Comparison of ENCODE assay signal across 8 cellular contexts in the genomic region with DNA sequence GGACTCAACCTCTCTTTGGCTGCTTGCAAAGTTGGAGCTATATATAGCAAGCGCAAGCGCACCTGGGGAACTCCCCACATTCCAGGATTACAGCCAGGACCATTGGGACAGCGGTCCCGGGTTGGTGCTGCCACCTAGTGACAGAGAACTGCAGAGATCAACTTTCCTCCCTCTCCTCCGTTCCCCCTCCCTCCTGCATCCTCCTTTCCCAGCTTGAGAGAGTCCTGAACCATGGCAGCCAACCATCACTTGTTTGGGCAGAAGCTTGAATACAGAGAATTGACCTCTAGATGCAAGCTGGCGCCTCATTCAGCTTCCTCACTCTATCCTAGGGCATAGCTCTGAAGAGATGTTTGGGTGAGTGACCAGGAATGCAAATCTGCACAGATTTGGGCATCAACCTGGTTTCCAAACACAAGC. TPM values are rescaled to one million over a fixed set of nuclear protein-coding genes. Genes with fewer than 3 reads are reported as not detected.
A peak's percentile ranks its signal among the peaks of the same experiment; 100 is the strongest.
DNase-seq lines count a peak whose midpoint lies in the region; ATAC-seq and TF ChIP-seq lines count a peak whose summit lies in the region.

No MANE protein-coding gene starts in this region.

- H3K4me1 Mint-ChIP-seq in activated naive CD8-positive, alpha-beta T cell treated with anti-CD3 and anti-CD28 coated beads, Interleukin-2, amount 10 ng/mL, durations not matched to agents 7 days and 5 days: peaks cover 35% of the 10 kb centered on the region

- H4K91ac ChIP-seq in trophoblast cell (ENCODE audit: low read depth, low read length): no peak overlapping the region

- no peak overlapping the region for H3K4me3 ChIP-seq in Panc1 (ENCODE audit: low read depth in 2 of 2, low read length in 2 of 2)
- no peak overlapping the region for H3K4me3 ChIP-seq in trophoblast cell (ENCODE audit: low read depth, low read length)

- TF ChIP-seq CTCF in Panc1 (IDR thresholded peaks at IDR 0.05): peak; percentile 86

- H2AFZ ChIP-seq in trophoblast cell (ENCODE audit: insufficient read depth, low read length, poor library complexity): no peak overlapping the region

- no peak overlapping the region for H2BK120ac ChIP-seq in trophoblast cell (ENCODE audit: insufficient read depth, low read length, poor library complexity)

- H3K27ac Mint-ChIP-seq in activated naive CD8-positive, alpha-beta T cell treated with anti-CD3 and anti-CD28 coated beads, Interleukin-2, amount 10 ng/mL, durations not matched to agents 7 days and 5 days: peak overlapping the region; percentile 17

- H3K9me3 Mint-ChIP-seq in activated naive CD8-positive, alpha-beta T cell treated with anti-CD3 and anti-CD28 coated beads, Interleukin-2, amount 10 ng/mL, durations not matched to agents 7 days and 5 days: peaks cover 2% of the 10 kb centered on the region

- H3K79me2 ChIP-seq in trophoblast cell (ENCODE audit: control insufficient read depth, insufficient read depth, low read length, poor library complexity): no peaks in the 10 kb centered on the region

- no peak overlapping the region for H3K23ac ChIP-seq in trophoblast cell (ENCODE audit: low read length)

- H2BK5ac ChIP-seq in trophoblast cell (ENCODE audit: low read depth, low read length, poor library complexity): no peak overlapping the region

- H4K8ac ChIP-seq in trophoblast cell (ENCODE audit: low read depth, low read length): no peak overlapping the region

- H3K27me3 Mint-ChIP-seq in activated naive CD8-positive, alpha-beta T cell treated with anti-CD3 and anti-CD28 coated beads, Interleukin-2, amount 10 ng/mL, durations not matched to agents 7 days and 5 days: no peaks in the 10 kb centered on the region

- no peak overlapping the region for H3K4ac ChIP-seq in trophoblast cell (ENCODE audit: low read depth, low read length)

- no TSS peak for BruUV-seq in Panc1 (replicated peaks; lab: Mats Ljungman, UMichigan)

- POLR2A ChIA-PET in Panc1 (lab: Charles Lee): no interaction called here
- POLR2A ChIA-PET in activated naive CD8-positive, alpha-beta T cell treated with anti-CD3 and anti-CD28 coated beads, Interleukin-2, amount 10 ng/mL, durations not matched to agents 7 days and 5 days (lab: Charles Lee): interaction anchor here (1.2 to 3.2 kb wide), 2 partner anchors 39 to 72 kb away, joined by 3 to 10 read pairs; a partner anchor contains a TSS

- H2BK12ac ChIP-seq in trophoblast cell (ENCODE audit: low read length): no peak overlapping the region

- no peak overlapping the region for H2AK5ac ChIP-seq in trophoblast cell (ENCODE audit: low read length)

- no CpG with 5 or more reads among the region's 6 CpGs for WGBS in trophoblast cell (ENCODE audit: extremely low coverage, insufficient coverage, insufficient read length)

- peak; percentile 4 for DNase-seq in NOMO-1 treated with DMSO at 0.1 percent for 48 hours (lab: John Stamatoyannopoulos, UW; ENCODE audit: unreplicated experiment)
- DNase-seq in NOMO-1 treated with dmso at 0.1 percent for 144 hours (lab: John Stamatoyannopoulos, UW; ENCODE audit: unreplicated experiment): no peak
- DNase-seq in KBM-7: peak; percentile 68
- DNase-seq in Panc1 (ENCODE audit: low read depth, low spot score): peak; percentile 78
- DNase-seq in activated naive CD8-positive, alpha-beta T cell treated with anti-CD3 and anti-CD28 coated beads, Interleukin-2, amount 10 ng/mL, durations not matched to agents 7 days and 5 days: no peak
- DNase-seq in Right ventricle myocardium inferior (ENCODE audit: missing footprints): peak; percentile 83
- DNase-seq in trophoblast cell: peak; percentile 84 to 94

- H3K79me1 ChIP-seq in trophoblast cell (ENCODE audit: low read length): peaks cover 2% of the 10 kb centered on the region

- H3K4me3 Mint-ChIP-seq in activated naive CD8-positive, alpha-beta T cell treated with anti-CD3 and anti-CD28 coated beads, Interleukin-2, amount 10 ng/mL, durations not matched to agents 7 days and 5 days: peak overlapping the region; percentile 4

- H3K36me3 ChIP-seq in Panc1 (ENCODE audit: control insufficient read depth, insufficient read depth, low read length) (no peaks in the 10 kb centered on the region), trophoblast cell (ENCODE audit: control insufficient read depth in 1 of 2, insufficient read depth in 2 of 2, low read length in 2 of 2) (peaks cover 0 to 2% of the 10 kb centered on the region in 2 experiments)

- H3K36me3 Mint-ChIP-seq in activated naive CD8-positive, alpha-beta T cell treated with anti-CD3 and anti-CD28 coated beads, Interleukin-2, amount 10 ng/mL, durations not matched to agents 7 days and 5 days: no peaks in the 10 kb centered on the region

- H3K9me3 ChIP-seq in Panc1 (ENCODE audit: control insufficient read depth, insufficient read depth, low read depth, low read length): peaks cover 4% of the 10 kb centered on the region; the same call in 1 of the 2 replicates
- H3K9me3 ChIP-seq in trophoblast cell (ENCODE audit: insufficient read depth, low read depth, low read length): peaks cover 7% of the 10 kb centered on the region

- H3K9ac ChIP-seq in trophoblast cell (ENCODE audit: low read length): no peak overlapping the region

- H3K4me2 ChIP-seq in trophoblast cell (ENCODE audit: low read length): no peak overlapping the region

- CTCF ChIA-PET in Panc1 (lab: Charles Lee): interaction anchor here (0.6 to 2.3 kb wide), 6 partner anchors 16 to 429 kb away, joined by 4 to 15 read pairs (median 6); no protein-coding TSS in a partner anchor

- in situ Hi-C loops in KBM-7 (cut with MboI; ENCODE audit: low pct_unique_long_range_greater_than_20kb, low sequenced_read_pairs): no loop called here
- in situ Hi-C loops in Panc1 (cut with HindIII; ENCODE audit: low pct_unique_long_range_greater_than_20kb, low sequenced_read_pairs): no loop called here

- ATAC-seq in Panc1: peak; percentile 97
- ATAC-seq in activated naive CD8-positive, alpha-beta T cell treated with anti-CD3 and anti-CD28 coated beads, Interleukin-2, amount 10 ng/mL, durations not matched to agents 7 days and 5 days (ENCODE audit: low read depth): peak; percentile 44
- ATAC-seq in Right ventricle myocardium inferior: peak; percentile 83
- no peak for ATAC-seq in GM19467 (IDR thresholded peaks at IDR 0.05; ENCODE audit: unreplicated experiment)

- H3K18ac ChIP-seq in trophoblast cell (ENCODE audit: low read length): no peak overlapping the region

- H4K12ac ChIP-seq in trophoblast cell (ENCODE audit: low read depth, low read length): no peak overlapping the region

- intact Hi-C loops in Panc1 (cut with micrococcal nuclease; ENCODE audit: unreplicated experiment) (loop anchor here (2.0 kb wide), 1 partner anchor 254 kb away; no protein-coding TSS in a partner anchor), Right ventricle myocardium inferior (cut with DNase I) (loop anchor here (2.0 kb wide), 1 partner anchor 254 kb away; no protein-coding TSS in a partner anchor)

- H3K27me3 ChIP-seq in Panc1 (ENCODE audit: control insufficient read depth, insufficient read depth, low read length): no peaks in the 10 kb centered on the region
- H3K27me3 ChIP-seq in trophoblast cell (ENCODE audit: insufficient read depth, low read length): no peaks in the 10 kb centered on the region

- no peak overlapping the region for H3K27ac ChIP-seq in Panc1 (ENCODE audit: low read length)
- H3K27ac ChIP-seq in trophoblast cell (ENCODE audit: low read depth, low read length): no peak overlapping the region

- H3K4me1 ChIP-seq in Panc1 (ENCODE audit: control insufficient read depth, insufficient read depth, low read length): peaks cover 4% of the 10 kb centered on the region; the same call in 1 of the 2 replicates
- H3K4me1 ChIP-seq in trophoblast cell (ENCODE audit: control insufficient read depth in 1 of 2, insufficient read depth in 2 of 2, low read length in 2 of 2): peaks cover 4 to 7% of the 10 kb centered on the region in 2 experiments

- no peak overlapping the region for H3K14ac ChIP-seq in trophoblast cell (ENCODE audit: low read length)

RNA-seq across cellular contexts. Expression of a gene that starts 17.4 kb away (rescaled TPM):
- total RNA-seq in Panc1 (2021; ENCODE audit: unreplicated experiment) (9.7 TPM), Right ventricle myocardium inferior (3.4 TPM)
- 12.7 TPM for polyA plus RNA-seq in Panc1 (2012; ENCODE audit: insufficient read length)
- 1 to 10 TPM in 1 of 2 experiments, under 1 TPM in 1; 0.74 to 5.0 TPM for total RNA-seq in activated naive CD8-positive, alpha-beta T cell treated with anti-CD3 and anti-CD28 coated beads, Interleukin-2, amount 10 ng/mL, durations not matched to agents 7 days and 5 days
- 23.1 and 26.4 TPM in 2 replicates for polyA plus RNA-seq in trophoblast cell (2013)

RNA-seq across cellular contexts. Expression of a gene that starts 38.8 kb away (rescaled TPM):
- total RNA-seq in Panc1 (2021; ENCODE audit: unreplicated experiment) (not detected), Right ventricle myocardium inferior (0.84 TPM)
- polyA plus RNA-seq in Panc1 (2012; ENCODE audit: insufficient read length): not detected
- total RNA-seq in activated naive CD8-positive, alpha-beta T cell treated with anti-CD3 and anti-CD28 coated beads, Interleukin-2, amount 10 ng/mL, durations not matched to agents 7 days and 5 days: 10 to 100 TPM; 31.3 to 34.1 TPM
- polyA plus RNA-seq in trophoblast cell (2013): 1.9 and 2.2 TPM in 2 replicates

Comparison
In these comparisons a context has a peak if more than half of its experiments do, and no peak if none do; other contexts are left out.
1. DNase-seq: peak in NOMO-1 treated with DMSO at 0.1 percent for 48 hours (single experiment), KBM-7 (single experiment), Panc1 (single experiment), Right ventricle myocardium inferior (single experiment) and trophoblast cell (2 of 2); none in NOMO-1 treated with dmso at 0.1 percent for 144 hours (single experiment) and activated naive CD8-positive, alpha-beta T cell treated with anti-CD3 and anti-CD28 coated beads, Interleukin-2, amount 10 ng/mL, durations not matched to agents 7 days and 5 days (single experiment).
2. RNA of a gene that starts 38.8 kb away (total RNA-seq): 31.3 to 34.1 TPM in activated naive CD8-positive, alpha-beta T cell treated with anti-CD3 and anti-CD28 coated beads, Interleukin-2, amount 10 ng/mL, durations not matched to agents 7 days and 5 days; 0.84 TPM in Right ventricle myocardium inferior (single experiment) and not detected in Panc1 (single experiment); every median in the first group is over 10 times any median in the second.